In the genomic region with DNA sequence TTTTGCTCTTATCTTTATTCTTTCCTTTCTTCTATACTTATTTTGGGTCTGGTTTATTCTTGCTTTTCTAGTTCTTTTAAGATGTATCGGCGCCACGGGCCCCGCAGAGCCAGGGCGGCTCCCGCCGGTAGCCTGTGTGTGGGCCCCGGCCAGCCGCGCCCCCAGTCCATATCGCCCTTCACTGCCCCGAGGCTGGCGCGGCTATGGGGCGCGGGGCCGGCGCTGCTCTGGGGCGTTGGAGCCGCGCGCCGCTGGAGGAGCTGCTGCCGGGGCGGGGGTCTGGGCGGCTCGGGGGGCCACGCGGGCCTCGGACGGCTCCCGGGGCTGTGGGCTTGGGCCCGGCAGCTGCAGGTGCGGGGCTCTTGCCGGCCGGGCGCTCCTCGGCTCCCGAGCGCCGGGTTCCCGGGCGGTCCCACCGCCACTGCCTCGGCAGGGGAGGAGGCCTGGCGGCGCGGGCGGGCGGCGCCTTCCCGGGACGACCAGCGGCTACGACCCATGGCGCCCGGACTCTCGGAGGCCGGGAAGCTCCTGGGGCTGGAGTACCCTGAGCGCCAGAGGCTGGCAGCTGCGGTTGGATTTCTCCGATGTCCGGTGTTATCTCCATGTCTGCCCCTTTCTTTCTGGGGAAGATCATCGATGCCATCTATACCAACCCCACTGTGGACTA, we compare ENCODE assay signal across 3 cellular contexts. TPM values are rescaled to one million over a fixed set of nuclear protein-coding genes. Genes with fewer than 3 reads are reported as not detected.
"Had no signal": no experiment of that assay in that cellular context is flagged by ENCODE, and none has a peak within 500 bp of the region (broad histone marks: within the 10 kb centered on the region; RNA-seq: fewer than 3 reads in every experiment).

No MANE protein-coding gene starts in this region.

RNA-seq across cellular contexts. Expression of a gene that starts 24.4 kb away (rescaled TPM):
- total RNA-seq: SJCRH30 had no signal

RNA-seq across cellular contexts. Expression of a gene that starts 45.0 kb away (rescaled TPM):
- total RNA-seq: HT-29, M059J, SJCRH30 had no signal
